Comparison of ENCODE assay signal across 8 cellular contexts in the genomic region with DNA sequence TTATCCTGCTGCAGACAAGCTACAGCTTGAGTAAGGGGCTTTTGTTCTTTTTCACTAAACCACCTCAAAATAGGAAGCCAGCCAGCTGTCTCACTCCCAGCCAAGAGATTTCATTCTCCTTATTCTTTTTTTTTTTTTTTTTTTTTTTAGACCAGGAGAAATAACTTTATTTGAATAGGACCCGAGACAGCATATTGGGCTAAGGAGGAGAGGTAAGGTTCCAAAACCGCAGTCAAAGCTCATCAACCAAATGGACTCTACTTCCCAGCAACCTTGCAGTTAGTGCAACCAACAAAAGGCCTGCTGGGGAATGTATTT. TPM values are rescaled to one million over a fixed set of nuclear protein-coding genes. Genes with fewer than 3 reads are reported as not detected.
DNase-seq lines count a peak whose midpoint lies in the region; ATAC-seq, FAIRE-seq and TF ChIP-seq lines count a peak whose summit lies in the region.
"Not testable (repeated sequence)": the region's sequence is repeated elsewhere in the genome, so short reads cannot be mapped to it uniquely, and the experiment has no call there.

No MANE protein-coding gene starts in this region.

- H3K36me3 Mint-ChIP-seq in CD8-positive, alpha-beta T cell: peaks cover 23% of the 10 kb centered on the region
- H3K36me3 Mint-ChIP-seq in activated T-cell treated with anti-CD3 and anti-CD28 coated beads, Interleukin-2, amount 50 U/mL, for 24 hours (ENCODE audit: low read depth); neural progenitor cell: not testable (repeated sequence)

- in situ Hi-C loops in GM12878 (cut with MboI): not testable (repeated sequence)

- POLR2A ChIA-PET in CD8-positive, alpha-beta T cell (lab: Charles Lee): interaction anchor here (2.0 to 5.0 kb wide), 3 partner anchors 8 to 28 kb away, joined by 13 to 43 read pairs (median 22); partner anchors contain the start of gene PSMC4
- POLR2A ChIA-PET in GM12878 (lab: Charles Lee): interaction anchor here (0.6 to 7.1 kb wide), 10 partner anchors 9 to 187 kb away, joined by 3 to 64 read pairs (median 5); partner anchors contain the start of genes DYRK1B and PSMC4

- peaks cover 66% of the 10 kb centered on the region for H3K4me1 ChIP-seq in CD8-positive, alpha-beta T cell (ENCODE audit: insufficient read depth, low read length)
- H3K4me1 ChIP-seq in KMS-11 (ENCODE audit: low read depth, poor library complexity, severe bottlenecking) (peaks cover 25% of the 10 kb centered on the region), GM12878 (ENCODE audit: control insufficient read depth, insufficient read depth, low read length) (peaks cover 20% of the 10 kb centered on the region), neural progenitor cell (peaks cover 21% of the 10 kb centered on the region), stomach (peaks cover 22 to 60% (median 33%) of the 10 kb centered on the region in 4 donors)

- intact Hi-C loops in CD8-positive, alpha-beta T cell (cut with DNase I, micrococcal nuclease); GM12878 (cut with micrococcal nuclease; ENCODE audit: unreplicated experiment); stomach (cut with DNase I; ENCODE audit: low total_unique reads): not testable (repeated sequence)

- H2AFZ ChIP-seq in KMS-11 (ENCODE audit: low read depth); SU-DHL-6 (ENCODE audit: low read depth, low read length, severe bottlenecking); GM12878 (ENCODE audit: control insufficient read depth, low read depth, low read length); neural progenitor cell (replicated peaks): not testable (repeated sequence)

- peak overlapping the region; percentile 93 for H3K27ac Mint-ChIP-seq in CD8-positive, alpha-beta T cell
- peak overlapping the region; percentile 83 for H3K27ac Mint-ChIP-seq in activated T-cell treated with anti-CD3 and anti-CD28 coated beads, Interleukin-2, amount 50 U/mL, for 24 hours
- H3K27ac Mint-ChIP-seq in neural progenitor cell: peak overlapping the region; percentile 65

- not testable (repeated sequence) for DNase-seq in CD8-positive, alpha-beta T cell; activated T-cell treated with anti-CD3 and anti-CD28 coated beads, Interleukin-2, amount 50 U/mL, for 24 hours; GM12878 (ENCODE audit: low read depth, low spot score); neural progenitor cell (ENCODE audit: low spot score); stomach

- SMC1A ChIA-PET in GM12878 (lab: Charles Lee; ENCODE audit: uncharacterized antibody, unreplicated experiment): interaction anchor here (0.8 to 9.6 kb wide), 11 partner anchors 9 to 248 kb away, joined by 3 to 115 read pairs (median 5); partner anchors contain the start of gene PSMC4

- not testable (repeated sequence) for TF ChIP-seq CTCF in CD8-positive, alpha-beta T cell (IDR thresholded peaks at IDR 0.05); KMS-11 (conservative IDR thresholded peaks at IDR 0.05; ENCODE audit: low read depth, low read length); SU-DHL-6 (IDR thresholded peaks at IDR 0.05; ENCODE audit: insufficient read depth, low read length, poor library complexity, severe bottlenecking); GM12878 (IDR thresholded peaks at IDR 0.05 in 2 of 3, conservative IDR thresholded peaks at IDR 0.05 in 1 of 3; ENCODE audit: control insufficient read depth in 2 of 3, extremely low read depth in 1 of 3, insufficient read depth in 1 of 3, low read depth in 3 of 3, low read length in 3 of 3); neural progenitor cell (IDR thresholded peaks at IDR 0.05); stomach (IDR thresholded peaks at IDR 0.05)

- H4K20me1 ChIP-seq in KMS-11 (ENCODE audit: insufficient read depth); SU-DHL-6 (ENCODE audit: low read depth, low read length); GM12878 (ENCODE audit: control insufficient read depth, insufficient read depth); neural progenitor cell (ENCODE audit: low read depth): not testable (repeated sequence)

- not testable (repeated sequence) for H3K27me3 ChIP-seq in CD8-positive, alpha-beta T cell (ENCODE audit: insufficient read depth, low read length); KMS-11 (ENCODE audit: insufficient read depth, low read depth); SU-DHL-6 (ENCODE audit: low read length); GM12878 (replicated peaks in 1 of 2; ENCODE audit: control insufficient read depth in 2 of 2, insufficient read depth in 2 of 2, low read length in 1 of 2); layer of hippocampus (ENCODE audit: control insufficient read depth, insufficient read depth, low read length); neural progenitor cell
- H3K27me3 ChIP-seq in stomach: peaks cover 0 to 19% (median 0%) of the 10 kb centered on the region in 3 donors

- not testable (repeated sequence) for FAIRE-seq in GM12878 (lab: Jason Lieb, UNC)

- not testable (repeated sequence) for TF ChIP-seq EP300 in GM12878 (IDR thresholded peaks at IDR 0.05; ENCODE audit: borderline replicate concordance in 1 of 2, control insufficient read depth in 1 of 2, low read depth in 2 of 2, low read length in 2 of 2); stomach (IDR thresholded peaks at IDR 0.05)

- H3K9ac ChIP-seq in KMS-11, neural progenitor cell: not testable (repeated sequence)
- peak overlapping the region; percentile 63 for H3K9ac ChIP-seq in SU-DHL-6 (ENCODE audit: low read length)
- H3K9ac ChIP-seq in GM12878 (ENCODE audit: control insufficient read depth, insufficient read depth, low read length): peak overlapping the region; percentile 42; the same call in 1 of the 2 replicates

- H3K36me3 ChIP-seq in CD8-positive, alpha-beta T cell (ENCODE audit: insufficient read depth, low read length); KMS-11 (ENCODE audit: insufficient read depth); GM12878 (ENCODE audit: control insufficient read depth in 2 of 2, insufficient read depth in 2 of 2, low read length in 1 of 2); neural progenitor cell; stomach: not testable (repeated sequence)
- H3K36me3 ChIP-seq in SU-DHL-6 (ENCODE audit: low read length): peaks cover 10% of the 10 kb centered on the region

- not testable (repeated sequence) for H3K9me2 ChIP-seq in SU-DHL-6 (replicated peaks; ENCODE audit: insufficient read depth, low read length)

- H3K27me3 Mint-ChIP-seq in CD8-positive, alpha-beta T cell (ENCODE audit: low read depth); activated T-cell treated with anti-CD3 and anti-CD28 coated beads, Interleukin-2, amount 50 U/mL, for 24 hours; neural progenitor cell (ENCODE audit: insufficient read depth, low read depth): not testable (repeated sequence)

- H3K4me2 ChIP-seq in KMS-11 (peak overlapping the region; percentile 77), SU-DHL-6 (ENCODE audit: low read depth, low read length, poor library complexity, severe bottlenecking) (peak overlapping the region; percentile 58), GM12878 (ENCODE audit: control insufficient read depth, insufficient read depth) (peak overlapping the region; percentile 93), neural progenitor cell (peak overlapping the region; percentile 54)

- TF ChIP-seq POLR2A in GM12878 (IDR thresholded peaks at IDR 0.05; ENCODE audit: low read depth, low read length); stomach (IDR thresholded peaks at IDR 0.05): not testable (repeated sequence)

- peaks cover 50% of the 10 kb centered on the region for H3F3A ChIP-seq in SU-DHL-6 (ENCODE audit: insufficient read depth)
- H3F3A ChIP-seq in neural progenitor cell (ENCODE audit: low read depth): peaks cover 12% of the 10 kb centered on the region

- peaks cover 69% of the 10 kb centered on the region for H3K4me1 Mint-ChIP-seq in CD8-positive, alpha-beta T cell (ENCODE audit: low read depth)
- peaks cover 72% of the 10 kb centered on the region for H3K4me1 Mint-ChIP-seq in activated T-cell treated with anti-CD3 and anti-CD28 coated beads, Interleukin-2, amount 50 U/mL, for 24 hours (ENCODE audit: low read depth)
- H3K4me1 Mint-ChIP-seq in neural progenitor cell: peaks cover 19% of the 10 kb centered on the region

- not testable (repeated sequence) for H3K9me3 Mint-ChIP-seq in CD8-positive, alpha-beta T cell; activated T-cell treated with anti-CD3 and anti-CD28 coated beads, Interleukin-2, amount 50 U/mL, for 24 hours
- peaks cover 15% of the 10 kb centered on the region for H3K9me3 Mint-ChIP-seq in neural progenitor cell

- peak overlapping the region; percentile 25 for H3K27ac ChIP-seq in CD8-positive, alpha-beta T cell (ENCODE audit: low read depth, low read length)
- H3K27ac ChIP-seq in KMS-11: not testable (repeated sequence)
- H3K27ac ChIP-seq in SU-DHL-6 (ENCODE audit: low read depth, low read length) (peak overlapping the region; percentile 100), GM12878 (ENCODE audit: control insufficient read depth, insufficient read depth) (peak overlapping the region; percentile 84), layer of hippocampus (ENCODE audit: low read depth, low read length) (peak overlapping the region; percentile 30), neural progenitor cell (peak overlapping the region; percentile 34), stomach (peak overlapping the region; percentile 54 to 87 (median 82))

- peak overlapping the region; percentile 29 for H3K4me3 ChIP-seq in CD8-positive, alpha-beta T cell (ENCODE audit: low read depth, low read length)
- H3K4me3 ChIP-seq in KMS-11 (IDR thresholded peaks at IDR 0.05; ENCODE audit: insufficient read depth, low read depth, low read length); neural progenitor cell; stomach: not testable (repeated sequence)
- H3K4me3 ChIP-seq in SU-DHL-6 (ENCODE audit: insufficient read depth, low read length, poor library complexity, severe bottlenecking): peak overlapping the region; percentile 45
- peak overlapping the region; percentile 1; the same call in 1 of the 2 replicates for H3K4me3 ChIP-seq in GM12878

- WGBS in GM12878 (ENCODE audit: insufficient coverage, insufficient replicate concordance, low lambda C conversion rate, missing lambda C conversion rate): 50% methylated on average over 2 of the region's 2 CpGs
- 56 to 74% (median 61%) methylated on average over 2 of the region's 2 CpGs for WGBS in stomach, 5 donors

- H3K4me3 Mint-ChIP-seq in CD8-positive, alpha-beta T cell: peak overlapping the region; percentile 72
- H3K4me3 Mint-ChIP-seq in activated T-cell treated with anti-CD3 and anti-CD28 coated beads, Interleukin-2, amount 50 U/mL, for 24 hours: peak overlapping the region; percentile 62
- H3K4me3 Mint-ChIP-seq in neural progenitor cell: peak overlapping the region; percentile 8

- not testable (repeated sequence) for ATAC-seq in CD8-positive, alpha-beta T cell; GM12878

- CTCF ChIA-PET in CD8-positive, alpha-beta T cell (lab: Charles Lee): interaction anchor here (1.1 to 9.4 kb wide), 4 partner anchors 11 to 99 kb away, joined by 3 to 90 read pairs (median 6); partner anchors contain the start of gene PSMC4
- CTCF ChIA-PET in GM12878 (lab: Yijun Ruan, JAX): interaction anchor here (0.7 to 6.4 kb wide), 6 partner anchors 9 to 248 kb away, joined by 3 to 84 read pairs (median 4); partner anchors contain the start of gene PSMC4

- RAD21 ChIA-PET in GM12878 (lab: Charles Lee; ENCODE audit: unreplicated experiment): interaction anchor here (0.7 to 3.9 kb wide), 7 partner anchors 9 to 1324 kb away, joined by 3 to 73 read pairs (median 6); partner anchors contain the start of genes PSMC4 and ZNF546

- H3K79me2 ChIP-seq in KMS-11 (ENCODE audit: insufficient read depth, low read depth); SU-DHL-6 (ENCODE audit: insufficient read depth, low read length); GM12878 (ENCODE audit: control insufficient read depth, insufficient read depth, low read length); neural progenitor cell (ENCODE audit: low read depth): not testable (repeated sequence)

- not testable (repeated sequence) for TF ChIP-seq RAD21 in GM12878 (IDR thresholded peaks at IDR 0.05; ENCODE audit: insufficient read depth, low read depth, low read length)

- BruUV-seq in GM12878 (replicated peaks; lab: Mats Ljungman, UMichigan): not testable (repeated sequence)

- not testable (repeated sequence) for H3K9me3 ChIP-seq in CD8-positive, alpha-beta T cell (ENCODE audit: low read length); SU-DHL-6 (ENCODE audit: insufficient read depth, low read length); GM12878 (replicated peaks; ENCODE audit: control insufficient read depth, insufficient read depth, low read length); neural progenitor cell (ENCODE audit: low read depth); stomach

RNA-seq across cellular contexts. Expression of gene FCGBP, which starts 8.0 kb away (rescaled TPM):
- 10 to 100 TPM; 28.1 to 31.9 TPM for total RNA-seq in CD8-positive, alpha-beta T cell
- 6.3 and 7.3 TPM in 2 replicates for total RNA-seq in GM12878 (2013; cell fraction: nucleolus; rRNA removed)
- 0.38 and 0.56 TPM in 2 replicates for total RNA-seq in GM12878 (2014; rRNA removed)
- 0.41 and 0.45 TPM in 2 replicates for total RNA-seq in GM12878 (2014; rRNA removed; fragmentation: Illumina TruSeq; extraction: Trizol)
- 2.6 and 3.2 TPM in 2 replicates for total RNA-seq in GM12878 (2021)
- 0.20 TPM for polyA plus RNA-seq in GM12878 (2011; ENCODE audit: low read depth)
- polyA plus RNA-seq in GM12878 (2011; rRNA removed): 0.19 and 0.30 TPM in 2 replicates
- polyA plus RNA-seq in GM12878 (2011; cell fraction: cytosol; rRNA removed): 0.60 and 0.77 TPM in 2 replicates
- 3.6 and 3.9 TPM in 2 replicates for polyA plus RNA-seq in GM12878 (2011; cell fraction: nucleus; rRNA removed)
- polyA plus RNA-seq in GM12878 (2012): 0.70 and 1.1 TPM in 2 replicates
- 0.19 TPM in 1 of 2 replicates, not detected in the other for polyA plus RNA-seq in GM12878 (2014; fragmentation: Illumina TruSeq; extraction: Trizol)
- under 1 TPM in 1 of 2 experiments, not detected in 1; 0.02 TPM for polyA plus RNA-seq in GM12878 (2014; fragmentation: Nextera tagmentation; extraction: Ambion mirVana)
- polyA plus RNA-seq in GM12878 (2014; rRNA removed): 0.73 and 1.0 TPM in 2 replicates
- polyA plus RNA-seq in GM12878 (2016; fragmentation: Nextera tagmentation; extraction: Ambion mirVana): under 1 TPM in 1 of 2 experiments, not detected in 1; 0.21 TPM
- polyA minus RNA-seq in GM12878 (2011; rRNA and poly(A)+ RNA removed): 1.1 and 2.5 TPM in 2 replicates
- 0.62 and 0.80 TPM in 2 replicates for polyA minus RNA-seq in GM12878 (2011; cell fraction: cytosol; rRNA and poly(A)+ RNA removed)
- polyA minus RNA-seq in GM12878 (2011; cell fraction: nucleus; rRNA and poly(A)+ RNA removed): 1.6 and 3.2 TPM in 2 replicates
- total RNA-seq in neural progenitor cell (ENCODE audit: low replicate concordance): 0.06 and 0.22 TPM in 2 replicates
- total RNA-seq in stomach: 1,000 to 10,000 TPM in 1 of 5 donors, 100 to 1,000 TPM in 3, 10 to 100 TPM in 1; 90.2 to 7,510 (median 472) TPM
- polyA plus RNA-seq in stomach: 10 to 100 TPM in 1 of 3 donors, 1 to 10 TPM in 2; 6.5 to 11.9 (median 8.4) TPM

RNA-seq across cellular contexts. Expression of gene PSMC4, which starts 28.5 kb away (rescaled TPM):
- total RNA-seq in CD8-positive, alpha-beta T cell: 10 to 100 TPM; 75.9 to 79.0 TPM
- 32.5 and 41.0 TPM in 2 replicates for total RNA-seq in GM12878 (2013; cell fraction: nucleolus; rRNA removed)
- total RNA-seq in GM12878 (2014; rRNA removed): 134 and 138 TPM in 2 replicates
- 97.2 and 103 TPM in 2 replicates for total RNA-seq in GM12878 (2014; rRNA removed; fragmentation: Illumina TruSeq; extraction: Trizol)
- total RNA-seq in GM12878 (2021): 109 TPM in 2 replicates
- polyA plus RNA-seq in GM12878 (2011; ENCODE audit: low read depth): 54.1 TPM
- 20.9 and 55.2 TPM in 2 replicates for polyA plus RNA-seq in GM12878 (2011; rRNA removed)
- 63.6 and 73.3 TPM in 2 replicates for polyA plus RNA-seq in GM12878 (2011; cell fraction: cytosol; rRNA removed)
- polyA plus RNA-seq in GM12878 (2011; cell fraction: nucleus; rRNA removed): 99.5 and 124 TPM in 2 replicates
- 63.5 and 80.8 TPM in 2 replicates for polyA plus RNA-seq in GM12878 (2012)
- polyA plus RNA-seq in GM12878 (2014; fragmentation: Illumina TruSeq; extraction: Trizol): 87.6 and 115 TPM in 2 replicates
- 100 to 1,000 TPM; 203 to 328 TPM for polyA plus RNA-seq in GM12878 (2014; fragmentation: Nextera tagmentation; extraction: Ambion mirVana)
- polyA plus RNA-seq in GM12878 (2014; rRNA removed): 84.1 and 99.7 TPM in 2 replicates
- 100 to 1,000 TPM; 176 to 182 TPM for polyA plus RNA-seq in GM12878 (2016; fragmentation: Nextera tagmentation; extraction: Ambion mirVana)
- polyA minus RNA-seq in GM12878 (2011; rRNA and poly(A)+ RNA removed): 30.6 and 33.3 TPM in 2 replicates
- 16.7 and 27.0 TPM in 2 replicates for polyA minus RNA-seq in GM12878 (2011; cell fraction: cytosol; rRNA and poly(A)+ RNA removed)
- 17.2 and 25.8 TPM in 2 replicates for polyA minus RNA-seq in GM12878 (2011; cell fraction: nucleus; rRNA and poly(A)+ RNA removed)
- 68.7 and 85.1 TPM in 2 replicates for total RNA-seq in neural progenitor cell (ENCODE audit: low replicate concordance)
- 10 to 100 TPM in 4 of 5 donors, 1 to 10 TPM in 1; 3.8 to 79.7 (median 69.4) TPM for total RNA-seq in stomach
- 10 to 100 TPM; 58.0 to 75.6 (median 62.3) TPM for polyA plus RNA-seq in stomach

RNA-seq across cellular contexts. Expression of gene ZNF546, which starts 54.4 kb away (rescaled TPM):
- total RNA-seq in CD8-positive, alpha-beta T cell: 1 to 10 TPM; 1.6 to 2.4 TPM
- 32.2 and 35.0 TPM in 2 replicates for total RNA-seq in GM12878 (2013; cell fraction: nucleolus; rRNA removed)
- total RNA-seq in GM12878 (2014; rRNA removed) (4.1 and 6.1 TPM in 2 replicates), GM12878 (2014; rRNA removed; fragmentation: Illumina TruSeq; extraction: Trizol) (3.4 and 4.3 TPM in 2 replicates), GM12878 (2021) (3.2 and 3.3 TPM in 2 replicates), neural progenitor cell (ENCODE audit: low replicate concordance) (5.0 and 8.2 TPM in 2 replicates), stomach (1 to 10 TPM in 4 of 5 donors, under 1 TPM in 1; 0.29 to 9.3 (median 3.3) TPM)
- 0.52 TPM for polyA plus RNA-seq in GM12878 (2011; ENCODE audit: low read depth)
- polyA plus RNA-seq in GM12878 (2011; rRNA removed) (3.4 and 7.0 TPM in 2 replicates), GM12878 (2014; fragmentation: Illumina TruSeq; extraction: Trizol) (2.1 and 3.6 TPM in 2 replicates), GM12878 (2014; fragmentation: Nextera tagmentation; extraction: Ambion mirVana) (1 to 10 TPM in 1 of 2 experiments, under 1 TPM in 1; 0.88 to 1.4 TPM), GM12878 (2014; rRNA removed) (1.4 and 2.0 TPM in 2 replicates), GM12878 (2016; fragmentation: Nextera tagmentation; extraction: Ambion mirVana) (1 to 10 TPM; 1.6 to 2.7 TPM), stomach (1 to 10 TPM in 1 of 3 donors, under 1 TPM in 2; 0.68 to 1.6 (median 0.76) TPM)
- 1.1 and 1.4 TPM in 2 replicates for polyA plus RNA-seq in GM12878 (2011; cell fraction: cytosol; rRNA removed)
- polyA plus RNA-seq in GM12878 (2011; cell fraction: nucleus; rRNA removed): 2.4 TPM in 2 replicates
- 0.92 and 3.1 TPM in 2 replicates for polyA plus RNA-seq in GM12878 (2012)
- 6.6 and 10.4 TPM in 2 replicates for polyA minus RNA-seq in GM12878 (2011; rRNA and poly(A)+ RNA removed)
- 2.1 and 4.0 TPM in 2 replicates for polyA minus RNA-seq in GM12878 (2011; cell fraction: cytosol; rRNA and poly(A)+ RNA removed)
- polyA minus RNA-seq in GM12878 (2011; cell fraction: nucleus; rRNA and poly(A)+ RNA removed): 3.0 and 4.8 TPM in 2 replicates

Comparison
In these comparisons a context has a peak if more than half of its experiments do, and no peak if none do; other contexts are left out.
1. H3K4me3 Mint-ChIP-seq: peak in every context shown above with its lines; median percentile 72 in CD8-positive, alpha-beta T cell; 62 in activated T-cell treated with anti-CD3 and anti-CD28 coated beads, Interleukin-2, amount 50 U/mL, for 24 hours; 8 in neural progenitor cell.